Comparison of ENCODE assay signal across 18 cellular contexts in the genomic region with DNA sequence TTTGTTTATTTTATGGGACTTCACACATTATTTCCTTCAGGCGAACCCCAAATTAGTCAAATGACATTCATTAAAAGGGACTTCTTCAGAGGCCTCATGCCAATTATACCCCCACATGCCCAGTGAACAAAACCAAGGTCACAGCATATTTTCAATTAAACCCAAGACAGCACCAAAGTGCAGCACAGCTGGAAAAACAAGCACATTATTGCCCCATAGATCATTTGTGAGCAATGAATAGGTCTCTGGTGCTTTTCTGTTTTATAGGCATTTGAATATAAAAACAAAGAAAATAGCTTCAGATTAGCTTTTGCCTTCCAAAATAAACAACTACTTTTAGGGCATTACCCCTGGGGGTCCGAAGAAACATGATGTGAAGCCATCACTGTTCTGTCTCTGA.
"Had no signal": no experiment of that assay in that cellular context is flagged by ENCODE, and none has a peak within 500 bp of the region (broad histone marks: within the 10 kb centered on the region; RNA-seq: fewer than 3 reads in every experiment).

No MANE protein-coding gene starts in this region.

- H3K27ac Mint-ChIP-seq: T-cell had no signal

- H3K27me3 Mint-ChIP-seq: T-cell had no signal

- H3K4me3 Mint-ChIP-seq: T-cell had no signal

- H3K4me1 Mint-ChIP-seq: T-cell had no signal

- H3K36me3 Mint-ChIP-seq: T-cell had no signal

- DNase-seq: KBM-7, MG63, NCI-H1417, NCI-H1436 treated with DMSO at 0.1 percent for 48 hours, NCI-H1694, NCI-H187 treated with DMSO at 0.1 percent for 48 hours, NCI-H2029 treated with DMSO at 0.1 percent for 48 hours, NCI-H2171 treated with DMSO at 0.1 percent for 48 hours, NCI-H345, NCI-H446 treated with DMSO at 0.1 percent for 48 hours, NCI-H510A treated with DMSO at 0.1 percent for 48 hours, NCI-H526, NCI-H82, PC-3, SHP77, SK-N-SH, SW 1271, T-cell had no signal
